Comparison of ENCODE assay signal across 8 cellular contexts in the genomic region with DNA sequence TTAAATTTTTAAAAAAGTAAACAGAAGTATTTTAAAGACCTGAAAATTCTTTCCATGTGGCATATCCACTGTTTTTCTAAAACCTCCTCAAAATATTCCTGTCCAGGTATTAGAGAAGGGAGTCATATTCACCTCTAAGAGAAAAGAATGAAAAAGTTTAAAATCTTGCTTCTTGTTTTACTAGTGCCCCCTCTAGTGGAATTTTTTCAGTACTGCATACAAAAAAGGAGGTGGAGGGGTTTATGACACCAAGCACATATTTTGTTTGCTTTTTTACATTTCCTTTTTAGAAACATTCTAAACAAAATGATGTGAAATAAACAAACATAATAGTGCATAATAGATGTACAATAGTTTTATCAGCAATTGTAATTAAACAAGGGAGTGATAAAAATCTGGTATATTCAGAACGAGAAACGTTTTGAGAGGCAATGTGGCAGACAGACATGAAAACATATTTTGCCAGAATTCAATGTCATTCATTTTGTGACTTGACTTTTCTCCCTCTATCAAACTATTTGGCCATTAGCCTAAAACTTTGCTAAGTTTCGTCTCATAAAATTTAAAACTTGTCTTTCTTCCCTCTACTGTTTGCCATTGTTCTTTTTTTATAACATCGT.
DNase-seq lines count a peak whose midpoint lies in the region; ATAC-seq and TF ChIP-seq lines count a peak whose summit lies in the region.

No MANE protein-coding gene starts in this region.

- no peaks in the 10 kb centered on the region for H3K27me3 ChIP-seq in kidney epithelial cell (ENCODE audit: control insufficient read depth, insufficient read depth, low read length)

- no peaks in the 10 kb centered on the region for H3K36me3 ChIP-seq in kidney epithelial cell (ENCODE audit: control insufficient read depth, insufficient read depth, low read length)

- TF ChIP-seq CTCF in WI38 (IDR thresholded peaks at IDR 0.05; ENCODE audit: low read depth, low read length) (peak; percentile 13; the same call in 1 of the 2 replicates), kidney epithelial cell (IDR thresholded peaks at IDR 0.05; ENCODE audit: insufficient read depth, low read length, poor library complexity, severe bottlenecking) (peak; percentile 74)

- no peak overlapping the region for H3K4me3 ChIP-seq in WI38 (ENCODE audit: low read depth, low read length)
- no peak overlapping the region for H3K4me3 ChIP-seq in kidney epithelial cell (ENCODE audit: low read depth, low read length)

- peak; percentile 25 for DNase-seq in SIG-M5 treated with dmso at 0.1 percent for 504 hours (lab: John Stamatoyannopoulos, UW; ENCODE audit: unreplicated experiment)
- no peak for DNase-seq in SIG-M5 (lab: John Stamatoyannopoulos, UW)
- peak; percentile 37 for DNase-seq in LoVo (ENCODE audit: low spot score)
- DNase-seq in kidney epithelial cell (ENCODE audit: low read depth) = no peak
- no peak for DNase-seq in GM19240 (ENCODE audit: insufficient read length, low spot score)
- no peak for DNase-seq in activated CD8-positive, alpha-beta memory T cell treated with anti-CD3 and anti-CD28 coated beads for 24 hours

- ATAC-seq in GM18870 (IDR thresholded peaks at IDR 0.05; ENCODE audit: unreplicated experiment) = no peak

Comparison
In these comparisons a context has a peak if more than half of its experiments do, and no peak if none do; other contexts are left out.
1. DNase-seq: peak in SIG-M5 treated with dmso at 0.1 percent for 504 hours (single experiment) and LoVo (single experiment); none in SIG-M5 (single experiment), kidney epithelial cell (single experiment), GM19240 (single experiment) and activated CD8-positive, alpha-beta memory T cell treated with anti-CD3 and anti-CD28 coated beads for 24 hours (single experiment).